In the genomic region with DNA sequence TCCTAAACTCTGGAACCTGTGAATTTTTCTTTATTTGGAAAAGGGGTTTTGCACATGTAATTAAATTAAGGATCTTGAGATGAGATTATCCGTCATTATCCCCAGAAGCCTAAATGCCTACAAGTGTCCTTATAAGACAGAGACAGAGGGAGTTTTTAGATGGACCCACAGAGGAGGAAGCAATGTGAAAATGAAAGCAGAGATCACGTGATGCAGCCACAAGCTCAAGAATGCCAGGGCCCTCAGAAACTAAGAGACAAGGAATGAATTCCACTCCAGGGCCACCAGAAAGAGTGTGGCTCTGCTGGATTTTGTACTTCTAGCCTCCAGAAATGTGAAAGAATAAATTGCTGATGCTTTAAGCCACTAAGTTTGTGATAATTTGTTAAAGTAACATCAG, we compare ENCODE assay signal across 9 cellular contexts.
A peak's percentile ranks its signal among the peaks of the same experiment; 100 is the strongest.
DNase-seq lines count a peak whose midpoint lies in the region; ATAC-seq and TF ChIP-seq lines count a peak whose summit lies in the region.
"Had no signal": no experiment of that assay in that cellular context is flagged by ENCODE, and none has a peak within 500 bp of the region (broad histone marks: within the 10 kb centered on the region; RNA-seq: fewer than 3 reads in every experiment).

No MANE protein-coding gene starts in this region.

- CTCF ChIA-PET in Calu3 (lab: Charles Lee): interaction anchor here (1.0 kb wide), 1 partner anchor 9 kb away, joined by 4 read pairs; no protein-coding TSS in a partner anchor

- H3K36me3 ChIP-seq in rectal smooth muscle tissue (ENCODE audit: control insufficient read depth, insufficient read depth, low read length): no peaks in the 10 kb centered on the region

- H3K27me3 ChIP-seq in rectal smooth muscle tissue (ENCODE audit: control insufficient read depth, insufficient read depth, low read length): no peaks in the 10 kb centered on the region

- no peak overlapping the region for H3K9ac ChIP-seq in rectal smooth muscle tissue (ENCODE audit: low read length)

- no peak for DNase-seq in Calu3
- DNase-seq in NCI-H82 treated with DMSO at 0.1 percent for 48 hours (lab: John Stamatoyannopoulos, UW; ENCODE audit: unreplicated experiment): peak; percentile 87
- DNase-seq in fibroblast of peridontal ligament (ENCODE audit: extremely low read depth): peak; percentile 79
- DNase-seq in NCI-H1105 treated with DMSO at 0.1 percent for 48 hours (lab: John Stamatoyannopoulos, UW): no peak
- no peak for DNase-seq in retina
- DNase-seq in dermis blood vessel endothelial cell: no peak

- H3K4me1 ChIP-seq in rectal smooth muscle tissue (ENCODE audit: control insufficient read depth, insufficient read depth, low read length): peaks cover 2% of the 10 kb centered on the region

- intact Hi-C loops in Calu3 (cut with micrococcal nuclease; ENCODE audit: unreplicated experiment): no loop called here

- H3K9me3 Mint-ChIP-seq in Calu3 (ENCODE audit: low read depth, unreplicated experiment): no peaks in the 10 kb centered on the region

- no peak overlapping the region for H3K4me3 ChIP-seq in rectal smooth muscle tissue (ENCODE audit: low read length)

- no TSS peak for BruUV-seq in Calu3 (replicated peaks; lab: Mats Ljungman, UMichigan)

- H3K27ac ChIP-seq in rectal smooth muscle tissue (ENCODE audit: low read depth, low read length): peak overlapping the region; percentile 27

- peaks cover 6% of the 10 kb centered on the region for H3K36me3 Mint-ChIP-seq in Calu3 (ENCODE audit: insufficient read depth, unreplicated experiment)

- H3K27ac Mint-ChIP-seq in Calu3 (ENCODE audit: unreplicated experiment): peak overlapping the region; percentile 67

- TF ChIP-seq CTCF in Calu3 (IDR thresholded peaks at IDR 0.05; ENCODE audit: unreplicated experiment): no peak

- peaks cover 9% of the 10 kb centered on the region for H3K4me1 Mint-ChIP-seq in Calu3 (ENCODE audit: low read depth, unreplicated experiment)

- H3K27me3 Mint-ChIP-seq in Calu3 (ENCODE audit: unreplicated experiment): no peaks in the 10 kb centered on the region

- H3K4me3 Mint-ChIP-seq in Calu3 (ENCODE audit: low read depth, unreplicated experiment): peak overlapping the region; percentile 28

- peak; percentile 71 for ATAC-seq in GM21528 (IDR thresholded peaks at IDR 0.05; ENCODE audit: low FRiP score, unreplicated experiment)
- ATAC-seq: HCT116 had no signal

Comparison
In these comparisons a context has a peak if more than half of its experiments do, and no peak if none do; other contexts are left out.
1. DNase-seq: peak in NCI-H82 treated with DMSO at 0.1 percent for 48 hours (single experiment) and fibroblast of peridontal ligament (single experiment); none in Calu3 (single experiment), NCI-H1105 treated with DMSO at 0.1 percent for 48 hours (single experiment), retina (single experiment) and dermis blood vessel endothelial cell (single experiment).